ENCODE assay signal across 17 cellular contexts in the genomic region with DNA sequence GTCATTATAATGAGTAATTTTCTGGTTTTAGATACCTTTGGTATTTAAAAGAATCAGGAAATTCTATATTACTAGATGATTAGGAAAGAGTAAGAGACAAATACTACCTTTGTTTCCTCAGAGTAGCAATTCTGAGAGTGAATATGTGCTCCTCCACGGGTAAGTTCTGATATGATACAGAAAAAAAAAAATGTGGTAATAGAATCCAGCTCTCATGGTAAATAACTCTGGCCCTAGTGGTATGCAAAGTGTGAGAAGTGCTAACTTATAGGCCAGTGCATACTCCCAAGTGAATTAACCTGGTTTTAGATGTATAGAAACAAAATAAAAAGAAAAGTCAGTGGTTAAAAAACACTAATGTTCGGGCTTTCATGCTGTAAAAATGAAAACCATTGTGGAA.
DNase-seq lines count a peak whose midpoint lies in the region; ATAC-seq, FAIRE-seq and TF ChIP-seq lines count a peak whose summit lies in the region.
"Had no signal": no experiment of that assay in that cellular context is flagged by ENCODE, and none has a peak within 500 bp of the region (broad histone marks: within the 10 kb centered on the region; RNA-seq: fewer than 3 reads in every experiment).

No MANE protein-coding gene starts in this region.

- no peak overlapping the region for H3K23ac ChIP-seq in trophoblast cell (ENCODE audit: low read length)

- in situ Hi-C loops in mammary epithelial cell (cut with MboI; ENCODE audit: low sequenced_read_pairs in 2 of 2) (no loop called here), GM12878 (cut with MboI) (no loop called here)

- no peaks in the 10 kb centered on the region for H3F3A ChIP-seq in MM.1S (ENCODE audit: insufficient read depth, low read length)

- no peak overlapping the region for H3K4ac ChIP-seq in trophoblast cell (ENCODE audit: low read depth, low read length)

- no peak overlapping the region for H2BK120ac ChIP-seq in trophoblast cell (ENCODE audit: insufficient read depth, low read length, poor library complexity)

- dilution Hi-C loops in mammary epithelial cell (cut with HindIII; ENCODE audit: low sequenced_read_pairs) = no loop called here

- no peak overlapping the region for H2BK12ac ChIP-seq in trophoblast cell (ENCODE audit: low read length)

- no peaks in the 10 kb centered on the region for H3K9me3 ChIP-seq in mammary epithelial cell (replicated peaks; ENCODE audit: insufficient read depth, low read length)
- H3K9me3 ChIP-seq in breast epithelium = no peaks in the 10 kb centered on the region
- no peaks in the 10 kb centered on the region for H3K9me3 ChIP-seq in MM.1S (replicated peaks; ENCODE audit: insufficient read depth, low read length)
- no peaks in the 10 kb centered on the region for H3K9me3 ChIP-seq in GM12878 (replicated peaks; ENCODE audit: control insufficient read depth, insufficient read depth, low read length)
- no peaks in the 10 kb centered on the region for H3K9me3 ChIP-seq in trophoblast cell (ENCODE audit: insufficient read depth, low read depth, low read length)
- H3K9me3 ChIP-seq in upper lobe of right lung = no peaks in the 10 kb centered on the region
- H3K9me3 ChIP-seq: HAP-1 had no signal

- intact Hi-C loops in mammary epithelial cell (cut with micrococcal nuclease) = no loop called here
- intact Hi-C loops in breast epithelium (cut with DNase I; ENCODE audit: low total_unique reads) = no loop called here
- intact Hi-C loops in GM12878 (cut with micrococcal nuclease; ENCODE audit: unreplicated experiment) = no loop called here
- intact Hi-C loops in upper lobe of right lung (cut with DNase I) = no loop called here

- FAIRE-seq in GM12878 (lab: Jason Lieb, UNC) = no peak
- FAIRE-seq: GM12891, GM19239, H1, K562 had no signal

- H3K27ac ChIP-seq in mammary epithelial cell (ENCODE audit: insufficient read depth, low read depth, low read length) = no peak overlapping the region
- no peak overlapping the region for H3K27ac ChIP-seq in breast epithelium
- H3K27ac ChIP-seq in MM.1S (ENCODE audit: low read length) = no peak overlapping the region
- no peak overlapping the region for H3K27ac ChIP-seq in GM12878 (ENCODE audit: control insufficient read depth, insufficient read depth)
- H3K27ac ChIP-seq in trophoblast cell (ENCODE audit: low read depth, low read length) = no peak overlapping the region
- no peak overlapping the region for H3K27ac ChIP-seq in upper lobe of right lung

- H3K9me2 ChIP-seq in MM.1S (replicated peaks; ENCODE audit: insufficient read depth, low read length) = no peaks in the 10 kb centered on the region

- no peak for TF ChIP-seq EP300 in GM12878 (IDR thresholded peaks at IDR 0.05; ENCODE audit: borderline replicate concordance in 1 of 2, control insufficient read depth in 1 of 2, low read depth in 2 of 2, low read length in 2 of 2)

- H3K4me3 ChIP-seq in mammary epithelial cell (replicated peaks in 1 of 3; ENCODE audit: insufficient read depth in 1 of 3, low read depth in 2 of 3, low read length in 3 of 3) = no peak overlapping the region
- H3K4me3 ChIP-seq in breast epithelium = no peak overlapping the region
- H3K4me3 ChIP-seq in MM.1S (ENCODE audit: low read length) = no peak overlapping the region
- no peak overlapping the region for H3K4me3 ChIP-seq in GM12878
- H3K4me3 ChIP-seq in trophoblast cell (ENCODE audit: low read depth, low read length) = no peak overlapping the region
- no peak overlapping the region for H3K4me3 ChIP-seq in upper lobe of right lung
- H3K4me3 ChIP-seq: HAP-1, K562 had no signal

- no peak overlapping the region for H3K18ac ChIP-seq in trophoblast cell (ENCODE audit: low read length)

- H4K91ac ChIP-seq in trophoblast cell (ENCODE audit: low read depth, low read length) = no peak overlapping the region

- H4K12ac ChIP-seq in trophoblast cell (ENCODE audit: low read depth, low read length) = no peak overlapping the region

- H3K9ac ChIP-seq in mammary epithelial cell (ENCODE audit: insufficient read depth, low read length) (no peak overlapping the region), MM.1S (ENCODE audit: low read length) (no peak overlapping the region), GM12878 (ENCODE audit: control insufficient read depth, insufficient read depth, low read length) (no peak overlapping the region), trophoblast cell (ENCODE audit: low read length) (no peak overlapping the region)

- POLR2A ChIA-PET in GM12878 (lab: Charles Lee) = no interaction called here

- 91% methylated on average over 2 of the region's 2 CpGs for WGBS in mammary epithelial cell (ENCODE audit: low coverage, missing lambda C conversion rate)
- WGBS in GM12878 (ENCODE audit: insufficient coverage, insufficient replicate concordance, low lambda C conversion rate, missing lambda C conversion rate) = 0% methylated on average over 2 of the region's 2 CpGs
- WGBS in trophoblast cell (ENCODE audit: extremely low coverage, insufficient coverage, insufficient read length) = no CpG with 5 or more reads among the region's 2 CpGs

- H3K79me1 ChIP-seq in trophoblast cell (ENCODE audit: low read length) = no peaks in the 10 kb centered on the region

- SMC1A ChIA-PET in GM12878 (lab: Charles Lee; ENCODE audit: uncharacterized antibody, unreplicated experiment) = interaction anchor here (0.7 kb wide), 1 partner anchor 1410 kb away, joined by 3 read pairs; no protein-coding TSS in a partner anchor

- TF ChIP-seq CTCF in mammary epithelial cell (conservative IDR thresholded peaks at IDR 0.05 in 1 of 2, IDR thresholded peaks at IDR 0.05 in 1 of 2; ENCODE audit: extremely low read depth in 1 of 2, insufficient read depth in 1 of 2, low read depth in 1 of 2, low read length in 2 of 2) = no peak
- TF ChIP-seq CTCF in breast epithelium (IDR thresholded peaks at IDR 0.05) = no peak
- no peak for TF ChIP-seq CTCF in MM.1S (IDR thresholded peaks at IDR 0.05; ENCODE audit: low read length)
- no peak for TF ChIP-seq CTCF in GM12878 (IDR thresholded peaks at IDR 0.05 in 2 of 3, conservative IDR thresholded peaks at IDR 0.05 in 1 of 3; ENCODE audit: control insufficient read depth in 2 of 3, extremely low read depth in 1 of 3, insufficient read depth in 1 of 3, low read depth in 3 of 3, low read length in 3 of 3)
- TF ChIP-seq CTCF in upper lobe of right lung (IDR thresholded peaks at IDR 0.05) = no peak

- BruUV-seq in mammary epithelial cell (replicated peaks; lab: Mats Ljungman, UMichigan) (no TSS peak), GM12878 (replicated peaks; lab: Mats Ljungman, UMichigan) (no TSS peak)

- H3K27me3 ChIP-seq in mammary epithelial cell (ENCODE audit: insufficient read depth, low read length) (no peaks in the 10 kb centered on the region), breast epithelium (no peaks in the 10 kb centered on the region), MM.1S (replicated peaks; ENCODE audit: insufficient read depth, low read length) (no peaks in the 10 kb centered on the region), GM12878 (replicated peaks in 1 of 2; ENCODE audit: control insufficient read depth in 2 of 2, insufficient read depth in 2 of 2, low read length in 1 of 2) (no peaks in the 10 kb centered on the region), trophoblast cell (ENCODE audit: insufficient read depth, low read length) (no peaks in the 10 kb centered on the region), upper lobe of right lung (no peaks in the 10 kb centered on the region)

- TF ChIP-seq POLR2A in breast epithelium (IDR thresholded peaks at IDR 0.05) = no peak
- TF ChIP-seq POLR2A in GM12878 (IDR thresholded peaks at IDR 0.05; ENCODE audit: low read depth, low read length) = no peak

- H3K4me1 ChIP-seq in mammary epithelial cell (ENCODE audit: insufficient read depth, low read length) = peaks cover 18% of the 10 kb centered on the region
- H3K4me1 ChIP-seq in breast epithelium = no peaks in the 10 kb centered on the region
- no peaks in the 10 kb centered on the region for H3K4me1 ChIP-seq in MM.1S (ENCODE audit: low read length)
- H3K4me1 ChIP-seq in GM12878 (ENCODE audit: control insufficient read depth, insufficient read depth, low read length) = no peaks in the 10 kb centered on the region
- no peaks in the 10 kb centered on the region for H3K4me1 ChIP-seq in trophoblast cell (ENCODE audit: control insufficient read depth in 1 of 2, insufficient read depth in 2 of 2, low read length in 2 of 2)
- H3K4me1 ChIP-seq in upper lobe of right lung = no peaks in the 10 kb centered on the region
- H3K4me1 ChIP-seq: HAP-1 had no signal

- H4K8ac ChIP-seq in trophoblast cell (ENCODE audit: low read depth, low read length) = no peak overlapping the region

- ATAC-seq in HG03097 (IDR thresholded peaks at IDR 0.05; ENCODE audit: low FRiP score, unreplicated experiment) (peak; percentile 72), GM12878 (peak; percentile 58), upper lobe of right lung (no peak)
- ATAC-seq: K562 had no signal

- H2AFZ ChIP-seq in mammary epithelial cell (ENCODE audit: low read depth, low read length) = no peak overlapping the region
- 0 out of 2 replicates have a peak overlapping the region, but pooled peaks have one; percentile 5 for H2AFZ ChIP-seq in MM.1S (ENCODE audit: low read length)
- no peak overlapping the region for H2AFZ ChIP-seq in GM12878 (ENCODE audit: control insufficient read depth, low read depth, low read length)
- H2AFZ ChIP-seq in trophoblast cell (ENCODE audit: insufficient read depth, low read length, poor library complexity) = no peak overlapping the region

- H3K36me3 ChIP-seq in mammary epithelial cell (ENCODE audit: insufficient read depth, low read length) (no peaks in the 10 kb centered on the region), breast epithelium (peaks cover 3% of the 10 kb centered on the region), MM.1S (replicated peaks; ENCODE audit: insufficient read depth, low read length) (no peaks in the 10 kb centered on the region), GM12878 (ENCODE audit: control insufficient read depth in 2 of 2, insufficient read depth in 2 of 2, low read length in 1 of 2) (no peaks in the 10 kb centered on the region), trophoblast cell (ENCODE audit: control insufficient read depth in 1 of 2, insufficient read depth in 2 of 2, low read length in 2 of 2) (no peaks in the 10 kb centered on the region), upper lobe of right lung (no peaks in the 10 kb centered on the region)
- H3K36me3 ChIP-seq: HAP-1 had no signal

- no peak for TF ChIP-seq RAD21 in GM12878 (IDR thresholded peaks at IDR 0.05; ENCODE audit: insufficient read depth, low read depth, low read length)

- CTCF ChIA-PET in mammary epithelial cell (lab: Charles Lee; ENCODE audit: low non-redundant PET) (no interaction called here), GM12878 (lab: Yijun Ruan, JAX) (interaction anchor here (0.5 kb wide), 1 partner anchor 151 kb away, joined by 3 read pairs; no protein-coding TSS in a partner anchor)

- DNase-seq in mammary epithelial cell = peak; percentile 32
- no peak for DNase-seq in breast epithelium (ENCODE audit: low spot score in 2 of 2)
- no peak for DNase-seq in MM.1S
- DNase-seq in GM12878 (ENCODE audit: low read depth, low spot score) = no peak
- DNase-seq in NCI-H226 = no peak
- DNase-seq in trophoblast cell = no peak
- no peak for DNase-seq in upper lobe of right lung
- DNase-seq: 8988T; C1 segment of cervical spinal cord; CD4-positive, alpha-beta T cell; DMS79 had no signal

- H2AK5ac ChIP-seq in trophoblast cell (ENCODE audit: low read length) = no peak overlapping the region

- no peak overlapping the region for H3K14ac ChIP-seq in trophoblast cell (ENCODE audit: low read length)

- no peak overlapping the region for H2BK5ac ChIP-seq in trophoblast cell (ENCODE audit: low read depth, low read length, poor library complexity)

- H3K4me2 ChIP-seq in mammary epithelial cell (ENCODE audit: insufficient read depth, low read depth, low read length) (no peak overlapping the region), MM.1S (ENCODE audit: low read depth, low read length) (no peak overlapping the region), GM12878 (ENCODE audit: control insufficient read depth, insufficient read depth) (no peak overlapping the region), trophoblast cell (ENCODE audit: low read length) (no peak overlapping the region)

- H3K79me2 ChIP-seq in mammary epithelial cell (ENCODE audit: insufficient read depth, low read length) = no peaks in the 10 kb centered on the region
- no peaks in the 10 kb centered on the region for H3K79me2 ChIP-seq in MM.1S (ENCODE audit: low read length)
- no peaks in the 10 kb centered on the region for H3K79me2 ChIP-seq in GM12878 (ENCODE audit: control insufficient read depth, insufficient read depth, low read length)
- no peaks in the 10 kb centered on the region for H3K79me2 ChIP-seq in trophoblast cell (ENCODE audit: control insufficient read depth, insufficient read depth, low read length, poor library complexity)

- RAD21 ChIA-PET in GM12878 (lab: Charles Lee; ENCODE audit: unreplicated experiment) = no interaction called here

- H4K20me1 ChIP-seq in mammary epithelial cell (ENCODE audit: insufficient read depth, low read length) (no peaks in the 10 kb centered on the region), MM.1S (ENCODE audit: insufficient read depth, low read length) (no peaks in the 10 kb centered on the region), GM12878 (ENCODE audit: control insufficient read depth, insufficient read depth) (no peaks in the 10 kb centered on the region)
